19 cellular contexts compared by ENCODE assay signal in the genomic region with DNA sequence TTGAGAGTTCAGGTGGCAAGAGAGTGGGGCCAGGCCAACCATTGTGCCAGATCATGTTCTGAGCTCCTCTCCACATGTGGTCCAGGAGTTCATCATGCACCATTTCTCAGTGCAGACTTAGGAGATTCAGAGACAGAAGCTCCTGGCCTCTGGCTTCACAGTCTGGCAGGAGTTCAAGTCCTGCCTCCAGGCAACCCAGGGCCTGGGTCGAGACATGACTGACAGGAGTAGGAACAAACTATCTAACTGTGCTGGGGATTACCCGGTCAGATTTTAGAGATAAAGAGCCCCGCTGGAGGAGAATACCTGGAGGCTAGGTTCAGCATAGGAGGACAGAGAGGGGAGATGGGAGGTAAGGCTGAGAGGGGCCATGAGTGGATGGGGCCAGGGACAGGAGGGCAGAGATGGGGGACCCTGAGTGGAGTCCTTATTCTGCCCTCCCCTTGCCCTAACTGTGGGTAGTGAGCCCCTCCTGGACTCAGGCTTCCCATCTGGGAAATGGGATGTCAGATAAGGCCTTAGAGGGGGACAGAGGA. TPM values are rescaled to one million over a fixed set of nuclear protein-coding genes. Genes with fewer than 3 reads are reported as not detected.
A peak's percentile ranks its signal among the peaks of the same experiment; 100 is the strongest.
DNase-seq lines count a peak whose midpoint lies in the region; ATAC-seq and TF ChIP-seq lines count a peak whose summit lies in the region.
"Had no signal": no experiment of that assay in that cellular context is flagged by ENCODE, and none has a peak within 500 bp of the region (broad histone marks: within the 10 kb centered on the region; RNA-seq: fewer than 3 reads in every experiment).

No MANE protein-coding gene starts in this region.

- H3K4me1 Mint-ChIP-seq in T-helper 17 cell: no peaks in the 10 kb centered on the region
- no peaks in the 10 kb centered on the region for H3K4me1 Mint-ChIP-seq in activated CD4-positive, alpha-beta memory T cell treated with anti-CD3 and anti-CD28 coated beads, Interleukin-2, amount 10 ng/mL, durations not matched to agents 7 days and 5 days

- in situ Hi-C loops in GM13976 (cut with MboI; ENCODE audit: low sequenced_read_pairs, unreplicated experiment): no loop called here

- H3K4me1 ChIP-seq in right atrium auricular region: no peaks in the 10 kb centered on the region
- H3K4me1 ChIP-seq: SJSA1 had no signal

- no peak overlapping the region for H3K4me3 Mint-ChIP-seq in T-helper 17 cell
- no peak overlapping the region for H3K4me3 Mint-ChIP-seq in activated CD4-positive, alpha-beta memory T cell treated with anti-CD3 and anti-CD28 coated beads, Interleukin-2, amount 10 ng/mL, durations not matched to agents 7 days and 5 days
- H3K4me3 Mint-ChIP-seq: activated CD8-positive, alpha-beta T cell treated with anti-CD3 and anti-CD28 coated beads for 36 hours; stimulated activated naive CD8-positive, alpha-beta T cell treated with anti-CD3 and anti-CD28 coated beads, Interleukin-15, amount 100 ng/mL, for 72 hours had no signal

- peaks cover 7% of the 10 kb centered on the region for H3K9me3 Mint-ChIP-seq in activated CD4-positive, alpha-beta memory T cell treated with anti-CD3 and anti-CD28 coated beads, Interleukin-2, amount 10 ng/mL, durations not matched to agents 7 days and 5 days

- H3K27ac Mint-ChIP-seq in T-helper 17 cell: peak overlapping the region; percentile 56
- no peak overlapping the region for H3K27ac Mint-ChIP-seq in activated CD4-positive, alpha-beta memory T cell treated with anti-CD3 and anti-CD28 coated beads, Interleukin-2, amount 10 ng/mL, durations not matched to agents 7 days and 5 days
- H3K27ac Mint-ChIP-seq: activated CD8-positive, alpha-beta T cell treated with anti-CD3 and anti-CD28 coated beads for 36 hours had no signal

- POLR2A ChIA-PET in activated CD4-positive, alpha-beta memory T cell treated with anti-CD3 and anti-CD28 coated beads, Interleukin-2, amount 10 ng/mL, durations not matched to agents 7 days and 5 days (lab: Charles Lee): no interaction called here

- peaks cover 37% of the 10 kb centered on the region for H3K27me3 Mint-ChIP-seq in T-helper 17 cell
- peaks cover 7% of the 10 kb centered on the region for H3K27me3 Mint-ChIP-seq in activated CD4-positive, alpha-beta memory T cell treated with anti-CD3 and anti-CD28 coated beads, Interleukin-2, amount 10 ng/mL, durations not matched to agents 7 days and 5 days

- CTCF ChIA-PET in activated CD4-positive, alpha-beta memory T cell treated with anti-CD3 and anti-CD28 coated beads, Interleukin-2, amount 10 ng/mL, durations not matched to agents 7 days and 5 days (lab: Charles Lee): no interaction called here

- no peak for DNase-seq in Right ventricle myocardium superior
- no peak for DNase-seq in right atrium auricular region (ENCODE audit: low spot score)
- DNase-seq in T-helper 17 cell: no peak
- peak; percentile 68 for DNase-seq in left lobe of liver (ENCODE audit: low spot score)
- DNase-seq in GM13976 (ENCODE audit: low spot score): no peak
- DNase-seq in stimulated activated CD4-positive, alpha-beta T cell treated with anti-CD3 and anti-CD28 coated beads, Interleukin-4, amount 100 ng/mL, for 1 hour: no peak
- no peak for DNase-seq in activated CD4-positive, alpha-beta memory T cell treated with anti-CD3 and anti-CD28 coated beads, Interleukin-2, amount 10 ng/mL, durations not matched to agents 7 days and 5 days
- DNase-seq: activated CD8-positive, alpha-beta T cell treated with anti-CD3 and anti-CD28 coated beads for 36 hours; NCI-H1417 treated with DMSO at 0.1 percent for 48 hours; NCI-H226; NK-92 treated with Interleukin-12 subunit alpha and Interleukin-12 subunit beta, amount 100 ng/mL, for 24 hours; stimulated activated CD4-positive, alpha-beta T cell treated with anti-CD3 and anti-CD28 coated beads, Interleukin-15, amount 100 ng/mL, for 24 hours; stimulated activated naive CD8-positive, alpha-beta T cell treated with anti-CD3 and anti-CD28 coated beads, Interleukin-15, amount 100 ng/mL, for 72 hours had no signal

- H3K27me3 ChIP-seq in right atrium auricular region: peaks cover 0 to 9% of the 10 kb centered on the region in 2 donors
- H3K27me3 ChIP-seq: SJSA1 had no signal

- no peaks in the 10 kb centered on the region for H3K36me3 ChIP-seq in right atrium auricular region
- H3K36me3 ChIP-seq: gastroesophageal sphincter, SJSA1 had no signal

- no peak overlapping the region for H3K27ac ChIP-seq in right atrium auricular region
- H3K27ac ChIP-seq: HL-60, SJSA1 had no signal

- intact Hi-C loops in Right ventricle myocardium superior (cut with DNase I): no loop called here

- peaks cover 3 to 11% of the 10 kb centered on the region in 2 donors for H3K9me3 ChIP-seq in right atrium auricular region
- H3K9me3 ChIP-seq in T-helper 17 cell (ENCODE audit: control insufficient read depth, low read length, poor library complexity, severe bottlenecking): no peaks in the 10 kb centered on the region
- H3K9me3 ChIP-seq: SJSA1 had no signal

- peak; percentile 49 for ATAC-seq in Right ventricle myocardium superior (ENCODE audit: poor library complexity)
- ATAC-seq in T-helper 17 cell: peak; percentile 23
- peak; percentile 55 for ATAC-seq in left lobe of liver
- no peak for ATAC-seq in HG02973 (IDR thresholded peaks at IDR 0.05; ENCODE audit: unreplicated experiment)
- ATAC-seq: activated CD8-positive, alpha-beta T cell treated with anti-CD3 and anti-CD28 coated beads for 36 hours; stimulated activated naive CD8-positive, alpha-beta T cell treated with anti-CD3 and anti-CD28 coated beads, Interleukin-15, amount 100 ng/mL, for 72 hours had no signal

- H3K4me3 ChIP-seq in right atrium auricular region: no peak overlapping the region
- H3K4me3 ChIP-seq: SJSA1 had no signal

- TF ChIP-seq CTCF in right atrium auricular region (IDR thresholded peaks at IDR 0.05) (no peak), GM13976 (IDR thresholded peaks at IDR 0.05; ENCODE audit: borderline replicate concordance, control extremely low read depth, extremely low read depth, insufficient read depth, missing control alignments) (no peak)

- no peaks in the 10 kb centered on the region for H3K36me3 Mint-ChIP-seq in T-helper 17 cell (ENCODE audit: low read depth)
- peaks cover 5% of the 10 kb centered on the region for H3K36me3 Mint-ChIP-seq in activated CD4-positive, alpha-beta memory T cell treated with anti-CD3 and anti-CD28 coated beads, Interleukin-2, amount 10 ng/mL, durations not matched to agents 7 days and 5 days (ENCODE audit: low read depth)

RNA-seq across cellular contexts. Expression of gene CYP4F11, which starts 0.9 kb away (rescaled TPM):
- total RNA-seq in Right ventricle myocardium superior (0.56 TPM), right atrium auricular region (under 1 TPM in 1 of 2 donors, not detected in 1; 0.39 TPM), T-helper 17 cell (not detected), left lobe of liver (97.0 TPM)
- not detected for total RNA-seq in activated CD4-positive, alpha-beta memory T cell treated with anti-CD3 and anti-CD28 coated beads, Interleukin-2, amount 10 ng/mL, durations not matched to agents 7 days and 5 days
- total RNA-seq: activated CD8-positive, alpha-beta T cell treated with anti-CD3 and anti-CD28 coated beads for 36 hours; lung microvascular endothelial cell; SJSA1 had no signal

RNA-seq across cellular contexts. Expression of gene OR10H4, which starts 13.6 kb away (rescaled TPM):
- total RNA-seq in Right ventricle myocardium superior (not detected), right atrium auricular region (not detected), T-helper 17 cell (not detected), left lobe of liver (not detected)
- total RNA-seq in activated CD4-positive, alpha-beta memory T cell treated with anti-CD3 and anti-CD28 coated beads, Interleukin-2, amount 10 ng/mL, durations not matched to agents 7 days and 5 days: not detected
- total RNA-seq: activated CD8-positive, alpha-beta T cell treated with anti-CD3 and anti-CD28 coated beads for 36 hours; gastroesophageal sphincter; lung microvascular endothelial cell; renal cortical epithelial cell; SJSA1 had no signal

RNA-seq across cellular contexts. Expression of gene CYP4F2, which starts 37.4 kb away (rescaled TPM):
- not detected for total RNA-seq in Right ventricle myocardium superior
- not detected for total RNA-seq in right atrium auricular region
- not detected for total RNA-seq in T-helper 17 cell
- 228 TPM for total RNA-seq in left lobe of liver
- not detected for total RNA-seq in activated CD4-positive, alpha-beta memory T cell treated with anti-CD3 and anti-CD28 coated beads, Interleukin-2, amount 10 ng/mL, durations not matched to agents 7 days and 5 days
- total RNA-seq: gastroesophageal sphincter, lung microvascular endothelial cell, SJSA1 had no signal

Comparison
In these comparisons a context has a peak if more than half of its experiments do, and no peak if none do; other contexts are left out.
1. RNA of gene CYP4F11, which starts 0.9 kb away (total RNA-seq): 97.0 TPM in left lobe of liver (single experiment); 0.56 TPM in Right ventricle myocardium superior (single experiment), 0.39 TPM in right atrium auricular region, not detected in T-helper 17 cell and not detected in activated CD4-positive, alpha-beta memory T cell treated with anti-CD3 and anti-CD28 coated beads, Interleukin-2, amount 10 ng/mL, durations not matched to agents 7 days and 5 days; every median in the first group is over 10 times any median in the second.
2. RNA of gene CYP4F2, which starts 37.4 kb away (total RNA-seq): 228 TPM in left lobe of liver (single experiment); not detected in Right ventricle myocardium superior (single experiment), not detected in right atrium auricular region, not detected in T-helper 17 cell and not detected in activated CD4-positive, alpha-beta memory T cell treated with anti-CD3 and anti-CD28 coated beads, Interleukin-2, amount 10 ng/mL, durations not matched to agents 7 days and 5 days; every median in the first group is over 100 times any median in the second.